ENCODE assay signal across 8 cellular contexts in the genomic region with DNA sequence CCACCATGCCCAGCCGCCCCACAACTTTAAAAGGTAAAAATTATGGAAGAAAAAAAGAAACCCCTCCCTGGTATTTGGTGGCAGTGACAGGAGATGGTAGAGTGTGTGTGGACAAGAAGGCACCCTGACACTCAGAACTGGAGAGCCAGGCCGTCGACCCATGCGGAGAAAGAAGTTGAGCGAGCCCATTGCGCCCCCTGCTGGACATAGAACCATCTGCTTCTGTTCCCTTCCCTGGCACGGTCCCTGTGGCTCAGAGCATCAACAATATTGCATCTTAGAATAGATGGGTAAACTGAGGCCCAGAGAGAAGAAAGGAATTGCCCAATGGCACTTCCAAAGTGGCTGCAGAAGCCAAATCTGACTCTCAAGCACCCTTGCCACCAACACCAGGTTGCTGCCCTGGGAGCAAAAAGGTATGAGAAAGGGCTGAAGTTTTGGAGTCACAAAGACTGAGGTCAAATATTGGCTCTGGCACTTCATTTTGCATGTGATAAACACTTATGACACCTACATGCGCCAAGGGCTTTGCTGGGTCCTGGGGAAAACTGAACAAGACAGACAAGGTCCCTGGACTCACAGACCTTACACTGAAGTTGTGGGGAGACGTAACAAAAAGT. TPM values are rescaled to one million over a fixed set of nuclear protein-coding genes. Genes with fewer than 3 reads are reported as not detected.
DNase-seq lines count a peak whose midpoint lies in the region; ATAC-seq and TF ChIP-seq lines count a peak whose summit lies in the region.

No MANE protein-coding gene starts in this region.

- no peak overlapping the region for H3K27ac ChIP-seq in effector memory CD4-positive, alpha-beta T cell (ENCODE audit: insufficient read depth, low read length, poor library complexity, severe bottlenecking)

- no peaks in the 10 kb centered on the region for H3K4me1 ChIP-seq in effector memory CD4-positive, alpha-beta T cell (ENCODE audit: control insufficient read depth, insufficient read depth, low read length, poor library complexity, severe bottlenecking)

- H3K4me3 ChIP-seq in AG10803 (ENCODE audit: low read length) = no peak overlapping the region
- no peak overlapping the region for H3K4me3 ChIP-seq in effector memory CD4-positive, alpha-beta T cell (ENCODE audit: insufficient read depth, low read depth, low read length, poor library complexity, severe bottlenecking)

- no peaks in the 10 kb centered on the region for H3K9me3 ChIP-seq in effector memory CD4-positive, alpha-beta T cell (ENCODE audit: control insufficient read depth, low read length)

- H3K9me3 Mint-ChIP-seq in activated CD8-positive, alpha-beta T cell treated with anti-CD3 and anti-CD28 coated beads for 36 hours = no peaks in the 10 kb centered on the region
- H3K9me3 Mint-ChIP-seq in mesothelial cell of epicardium = no peaks in the 10 kb centered on the region

- H3K4me1 Mint-ChIP-seq in activated CD8-positive, alpha-beta T cell treated with anti-CD3 and anti-CD28 coated beads for 36 hours (ENCODE audit: low read depth) = peaks cover 3% of the 10 kb centered on the region
- H3K4me1 Mint-ChIP-seq in mesothelial cell of epicardium = no peaks in the 10 kb centered on the region

- peaks cover 4% of the 10 kb centered on the region for H3K36me3 ChIP-seq in effector memory CD4-positive, alpha-beta T cell (ENCODE audit: control insufficient read depth, insufficient read depth, low read length)

- TF ChIP-seq CTCF in AG10803 (conservative IDR thresholded peaks at IDR 0.05; ENCODE audit: low read length) (peak; percentile 88), mesothelial cell of epicardium (IDR thresholded peaks at IDR 0.05; ENCODE audit: unreplicated experiment) (peak; percentile 89)
- TF ChIP-seq CTCF in activated CD8-positive, alpha-beta T cell treated with anti-CD3 and anti-CD28 coated beads for 36 hours (IDR thresholded peaks at IDR 0.05) = peak; percentile 85

- DNase-seq in AG10803 (ENCODE audit: low read depth) (peak; percentile 68), HCEC 1CT (peak; percentile 63), NCI-H774 (lab: John Stamatoyannopoulos, UW) (peak; percentile 66), mesothelial cell of epicardium (ENCODE audit: low spot score in 2 of 2, unreplicated experiment in 2 of 2) (peak; percentile 59 to 80)
- peak; percentile 93 for DNase-seq in activated CD8-positive, alpha-beta T cell treated with anti-CD3 and anti-CD28 coated beads for 36 hours
- peak; percentile 39 to 60 (median 42) for DNase-seq in effector memory CD4-positive, alpha-beta T cell
- peak; percentile 48 to 58 for DNase-seq in stimulated activated CD8-positive, alpha-beta memory T cell treated with anti-CD3 and anti-CD28 coated beads, Interleukin-4, amount 100 ng/mL, for 1 hour (ENCODE audit: low read depth in 2 of 2, low spot score in 1 of 2)

- no peaks in the 10 kb centered on the region for H3K27me3 Mint-ChIP-seq in activated CD8-positive, alpha-beta T cell treated with anti-CD3 and anti-CD28 coated beads for 36 hours
- H3K27me3 Mint-ChIP-seq in mesothelial cell of epicardium (ENCODE audit: low read depth) = no peaks in the 10 kb centered on the region

- intact Hi-C loops in activated CD8-positive, alpha-beta T cell treated with anti-CD3 and anti-CD28 coated beads for 36 hours (cut with micrococcal nuclease) = no loop called here

- H3K27ac Mint-ChIP-seq in activated CD8-positive, alpha-beta T cell treated with anti-CD3 and anti-CD28 coated beads for 36 hours = no peak overlapping the region
- H3K27ac Mint-ChIP-seq in mesothelial cell of epicardium = no peak overlapping the region

- no peaks in the 10 kb centered on the region for H3K27me3 ChIP-seq in effector memory CD4-positive, alpha-beta T cell (replicated peaks; ENCODE audit: control insufficient read depth, insufficient read depth, low read length, poor library complexity, severe bottlenecking)

- CTCF ChIA-PET in activated CD8-positive, alpha-beta T cell treated with anti-CD3 and anti-CD28 coated beads for 36 hours (lab: Charles Lee) = interaction anchor here (0.8 to 7.4 kb wide), 13 partner anchors 9 to 391 kb away, joined by 3 to 91 read pairs (median 6); a partner anchor contains a TSS

- no peak overlapping the region for H3K4me3 Mint-ChIP-seq in activated CD8-positive, alpha-beta T cell treated with anti-CD3 and anti-CD28 coated beads for 36 hours
- H3K4me3 Mint-ChIP-seq in mesothelial cell of epicardium = no peak overlapping the region

- ATAC-seq in activated CD8-positive, alpha-beta T cell treated with anti-CD3 and anti-CD28 coated beads for 36 hours = peak; percentile 87
- ATAC-seq in GM21737 (IDR thresholded peaks at IDR 0.05; ENCODE audit: unreplicated experiment) = no peak

- POLR2A ChIA-PET in activated CD8-positive, alpha-beta T cell treated with anti-CD3 and anti-CD28 coated beads for 36 hours (lab: Charles Lee) = interaction anchor here (0.7 kb wide), 1 partner anchor 392 kb away, joined by 3 read pairs; no protein-coding TSS in a partner anchor

- H3K36me3 Mint-ChIP-seq in activated CD8-positive, alpha-beta T cell treated with anti-CD3 and anti-CD28 coated beads for 36 hours (ENCODE audit: low read depth) = peaks cover 14% of the 10 kb centered on the region
- peaks cover 13% of the 10 kb centered on the region for H3K36me3 Mint-ChIP-seq in mesothelial cell of epicardium

RNA-seq across cellular contexts. Expression of a gene that starts 8.6 kb away (rescaled TPM):
- total RNA-seq in activated CD8-positive, alpha-beta T cell treated with anti-CD3 and anti-CD28 coated beads for 36 hours = 100 to 1,000 TPM; 135 to 142 TPM
- total RNA-seq in mesothelial cell of epicardium = 49.0 to 53.1 TPM (median 49.7 TPM) in 3 replicates

RNA-seq across cellular contexts. Expression of a gene that starts 9.3 kb away (rescaled TPM):
- total RNA-seq in activated CD8-positive, alpha-beta T cell treated with anti-CD3 and anti-CD28 coated beads for 36 hours = under 1 TPM in 1 of 2 experiments, not detected in 1; 0.11 TPM
- total RNA-seq in mesothelial cell of epicardium = 1.00 to 1.2 TPM (median 1.1 TPM) in 3 replicates

RNA-seq across cellular contexts. Expression of a gene that starts 36.6 kb away (rescaled TPM):
- 10 to 100 TPM in 1 of 2 experiments, 1 to 10 TPM in 1; 6.7 to 10.5 TPM for total RNA-seq in activated CD8-positive, alpha-beta T cell treated with anti-CD3 and anti-CD28 coated beads for 36 hours
- total RNA-seq in mesothelial cell of epicardium = 17.3 to 18.2 TPM (median 17.9 TPM) in 3 replicates

RNA-seq across cellular contexts. Expression of a gene that starts 50.1 kb away (rescaled TPM):
- total RNA-seq in activated CD8-positive, alpha-beta T cell treated with anti-CD3 and anti-CD28 coated beads for 36 hours = 10 to 100 TPM; 72.4 to 75.8 TPM
- total RNA-seq in mesothelial cell of epicardium = 40.8 to 47.2 TPM (median 42.9 TPM) in 3 replicates

RNA-seq across cellular contexts. Expression of a gene that starts 58.5 kb away (rescaled TPM):
- total RNA-seq in activated CD8-positive, alpha-beta T cell treated with anti-CD3 and anti-CD28 coated beads for 36 hours = 10 to 100 TPM; 11.8 to 12.2 TPM
- total RNA-seq in mesothelial cell of epicardium = 33.0 to 35.9 TPM (median 35.7 TPM) in 3 replicates

Comparison
In these comparisons a context has a peak if more than half of its experiments do, and no peak if none do; other contexts are left out.
1. DNase-seq: peak in every context shown above with its lines; median percentile 93 in activated CD8-positive, alpha-beta T cell treated with anti-CD3 and anti-CD28 coated beads for 36 hours; 70 in mesothelial cell of epicardium; 68 in AG10803; 66 in NCI-H774; 63 in HCEC 1CT; 53 in stimulated activated CD8-positive, alpha-beta memory T cell treated with anti-CD3 and anti-CD28 coated beads, Interleukin-4, amount 100 ng/mL, for 1 hour; 42 in effector memory CD4-positive, alpha-beta T cell.